In genomic region chrX:140480765-140481164, GRCh38 we compare ENCODE assay signal across 22 cellular contexts. TPM values are rescaled to one million over a fixed set of nuclear protein-coding genes. Genes with fewer than 3 reads are reported as not detected.
DNase-seq lines count a peak whose midpoint lies in the region; TF ChIP-seq lines count a peak whose summit lies in the region.
"Had no signal": no experiment of that assay in that cellular context is flagged by ENCODE, and none has a peak within 500 bp of the region (broad histone marks: within the 10 kb centered on the region; RNA-seq: fewer than 3 reads in every experiment).

No MANE protein-coding gene starts in this region.

- no peak overlapping the region for H3K4me2 ChIP-seq in SK-N-SH
- H3K4me2 ChIP-seq: BLaER1, KMS-11 had no signal

- no peaks in the 10 kb centered on the region for H3K79me2 ChIP-seq in SK-N-SH (ENCODE audit: insufficient read depth)

- POLR2A ChIA-PET in SK-N-SH (lab: Yijun Ruan, JAX) = no interaction called here

- no peaks in the 10 kb centered on the region for H3K9me2 ChIP-seq in SK-N-SH

- H3K27me3 ChIP-seq in SK-N-SH (ENCODE audit: insufficient read depth) = no peaks in the 10 kb centered on the region

- H4K20me1 ChIP-seq in SK-N-SH (ENCODE audit: insufficient read depth) = no peaks in the 10 kb centered on the region
- H4K20me1 ChIP-seq: BLaER1 had no signal

- H3K9ac ChIP-seq in SK-N-SH = no peak overlapping the region
- H3K9ac ChIP-seq: BLaER1, KMS-11 had no signal

- H3K4me1 ChIP-seq in SK-N-SH (ENCODE audit: control insufficient read depth in 1 of 2, insufficient read depth in 2 of 2, low read depth in 1 of 2, low read length in 1 of 2) = no peaks in the 10 kb centered on the region
- H3K4me1 ChIP-seq: BLaER1 had no signal

- CTCF ChIA-PET in SK-N-SH (lab: Yijun Ruan, JAX) = no interaction called here

- no peak for TF ChIP-seq CTCF in SK-N-SH (IDR thresholded peaks at IDR 0.05)

- no peak overlapping the region for H3K27ac ChIP-seq in SK-N-SH (ENCODE audit: low read depth in 2 of 2, low read length in 1 of 2)
- H3K27ac ChIP-seq: BLaER1, KMS-11, SK-N-MC had no signal

- H3K9me3 ChIP-seq in SK-N-SH = no peaks in the 10 kb centered on the region

- no peak overlapping the region for H2AFZ ChIP-seq in SK-N-SH (ENCODE audit: low read depth)

- H3F3A ChIP-seq in SK-N-SH (replicated peaks; ENCODE audit: insufficient read depth) = no peaks in the 10 kb centered on the region

- no peak for TF ChIP-seq EP300 in SK-N-SH (IDR thresholded peaks at IDR 0.05; ENCODE audit: borderline replicate concordance in 1 of 2, low read depth in 1 of 2, low read length in 1 of 2)

- no peak overlapping the region for H3K4me3 ChIP-seq in SK-N-SH (ENCODE audit: low read depth in 2 of 2, low read length in 1 of 2)
- H3K4me3 ChIP-seq: BLaER1, SK-N-MC had no signal

- no peaks in the 10 kb centered on the region for H3K36me3 ChIP-seq in SK-N-SH (replicated peaks in 1 of 2; ENCODE audit: control insufficient read depth in 1 of 2, insufficient read depth in 2 of 2, low read length in 1 of 2)
- H3K36me3 ChIP-seq: BLaER1 had no signal

- no peak for TF ChIP-seq RAD21 in SK-N-SH (IDR thresholded peaks at IDR 0.05; ENCODE audit: low read length)

- DNase-seq in HT1080 (ENCODE audit: low read depth) = peak; percentile 44
- DNase-seq in amniotic epithelial cell (ENCODE audit: low read depth) = peak; percentile 16
- DNase-seq in islet precursor cell = peak; percentile 51
- no peak for DNase-seq in SK-N-SH
- no peak for DNase-seq in glomerular visceral epithelial cell (ENCODE audit: extremely low spot score)
- no peak for DNase-seq in midbrain (lab: John Stamatoyannopoulos, UW)
- DNase-seq in activated T-cell treated with anti-CD3 and anti-CD28 coated beads for 4 hours = no peak
- DNase-seq: CD4-positive, alpha-beta T cell; COR-L47; DMS79; HFFc6; IMR-90; NCI-H1417; NCI-H1694 treated with DMSO at 0.1 percent for 48 hours; NCI-H2081 treated with DMSO at 0.1 percent for 48 hours; NCI-H2171 treated with DMSO at 0.1 percent for 48 hours; NCI-H526; OCI-M1; SHP77 had no signal

TF ChIP-seq in SK-N-SH, 30 proteins besides CTCF, POLR2A, EP300 and RAD21:
- TF ChIP-seq TAF1 (IDR thresholded peaks at IDR 0.05; ENCODE audit: borderline replicate concordance, low read depth, low read length) (no peak), IRF3 (IDR thresholded peaks at IDR 0.05; ENCODE audit: low read depth, low read length) (no peak), MXI1 (IDR thresholded peaks at IDR 0.05; ENCODE audit: low read depth, low read length) (no peak), CHD2 (IDR thresholded peaks at IDR 0.05; ENCODE audit: low read length, partially characterized antibody) (no peak), MAX (IDR thresholded peaks at IDR 0.05; ENCODE audit: low read depth) (no peak), JUND (IDR thresholded peaks at IDR 0.05) (no peak), USF1 (IDR thresholded peaks at IDR 0.05; ENCODE audit: borderline replicate concordance, low read depth) (no peak), MEF2A (IDR thresholded peaks at IDR 0.05; ENCODE audit: borderline replicate concordance, low read depth) (no peak), FOXJ3 (CRISPR knock-in tag; IDR thresholded peaks at IDR 0.05) (no peak), POLR2AphosphoS5 (IDR thresholded peaks at IDR 0.05; ENCODE audit: low read depth, low read length) (no peak), FOSL2 (IDR thresholded peaks at IDR 0.05; ENCODE audit: borderline replicate concordance, low read depth) (no peak)
TF ChIP-seq in SK-N-SH: peak in this region for 0.

RNA-seq across cellular contexts. Expression of gene SOX3, which starts 24.1 kb away (rescaled TPM):
- total RNA-seq in HT1080 (2014; rRNA removed; shearing (Covaris generic)) = not detected in 2 replicates
- polyA plus RNA-seq in HT1080 (2015; cell fraction: cytosol; rRNA removed) = not detected in 2 replicates
- not detected in 2 replicates for polyA plus RNA-seq in HT1080 (2015; cell fraction: nucleus; rRNA removed)
- not detected in 2 replicates for polyA plus RNA-seq in SK-N-SH (2012; rRNA removed)
- polyA plus RNA-seq in SK-N-SH (2012; cell fraction: cytosol; rRNA removed) = not detected in 2 replicates
- not detected in 2 replicates for polyA plus RNA-seq in SK-N-SH (2012; cell fraction: nucleus; rRNA removed)
- total RNA-seq: CD4-positive, alpha-beta T cell; HFFc6; IMR-90 had no signal

Comparison
In these comparisons a context has a peak if more than half of its experiments do, and no peak if none do; other contexts are left out.
1. DNase-seq: peak in HT1080 (single experiment), amniotic epithelial cell (single experiment) and islet precursor cell (single experiment); none in SK-N-SH (single experiment), glomerular visceral epithelial cell (single experiment), midbrain (single experiment) and activated T-cell treated with anti-CD3 and anti-CD28 coated beads for 4 hours (single experiment).